Comparison of ENCODE assay signal across 29 cellular contexts in genomic region chr22:39421691-39422090, GRCh38. TPM values are rescaled to one million over a fixed set of nuclear protein-coding genes. Genes with fewer than 3 reads are reported as not detected.
"Had no signal": no experiment of that assay in that cellular context is flagged by ENCODE, and none has a peak within 500 bp of the region (broad histone marks: within the 10 kb centered on the region; RNA-seq: fewer than 3 reads in every experiment).

No MANE protein-coding gene starts in this region.

- H3K9me3 Mint-ChIP-seq: dendritic cell treated with granulocyte-macrophage colony-stimulating factor and Interleukin-4, amounts not matched to agents 40 ng/mL and 50 ng/mL, for 4 days; effector memory CD8-positive, alpha-beta T cell; immature natural killer cell; memory B cell; mesothelial cell of epicardium; natural killer cell; neural progenitor cell; stimulated activated naive B cell treated with anti-CD40 and anti-IgM and Interleukin-4, amounts not matched to agents 10 μg/mL and 1 μg/mL and 100 μg/mL, for 72 hours; stimulated activated naive CD8-positive, alpha-beta T cell treated with anti-CD3 and anti-CD28 coated beads, Interleukin-15, amount 100 ng/mL, for 72 hours had no signal

- ATAC-seq: effector memory CD8-positive, alpha-beta T cell; gastroesophageal sphincter; left cardiac atrium; lower lobe of right lung; natural killer cell; sciatic nerve; stimulated activated naive B cell treated with anti-CD40 and anti-IgM and Interleukin-4, amounts not matched to agents 10 μg/mL and 1 μg/mL and 100 μg/mL, for 72 hours; stimulated activated naive CD8-positive, alpha-beta T cell treated with anti-CD3 and anti-CD28 coated beads, Interleukin-15, amount 100 ng/mL, for 72 hours had no signal

- H3K9me3 ChIP-seq: esophagus squamous epithelium, gastroesophageal sphincter, left ventricle myocardium inferior, lower lobe of right lung, prostate gland, spleen, testis, tibial nerve had no signal

- FAIRE-seq: colon, keratinocyte had no signal

- H3K4me1 ChIP-seq: esophagus squamous epithelium, gastroesophageal sphincter, lower lobe of right lung, neural progenitor cell, parathyroid adenoma, prostate gland, spleen, testis, tibial nerve had no signal

- H3K36me3 Mint-ChIP-seq: natural killer cell had no signal

- H3K4me3 ChIP-seq: esophagus squamous epithelium, gastroesophageal sphincter, left ventricle myocardium inferior, lower lobe of right lung, neural progenitor cell, prostate gland, spleen, testis, tibial nerve had no signal

- H3K36me3 ChIP-seq: neural progenitor cell had no signal

- H3K27ac Mint-ChIP-seq: dendritic cell treated with granulocyte-macrophage colony-stimulating factor and Interleukin-4, amounts not matched to agents 40 ng/mL and 50 ng/mL, for 4 days; memory B cell; mesothelial cell of epicardium; natural killer cell; neural progenitor cell; stimulated activated naive B cell treated with anti-CD40 and anti-IgM and Interleukin-4, amounts not matched to agents 10 μg/mL and 1 μg/mL and 100 μg/mL, for 72 hours had no signal

- H3K27me3 Mint-ChIP-seq: dendritic cell treated with granulocyte-macrophage colony-stimulating factor and Interleukin-4, amounts not matched to agents 40 ng/mL and 50 ng/mL, for 4 days; effector memory CD8-positive, alpha-beta T cell; memory B cell; stimulated activated naive B cell treated with anti-CD40 and anti-IgM and Interleukin-4, amounts not matched to agents 10 μg/mL and 1 μg/mL and 100 μg/mL, for 72 hours; stimulated activated naive CD8-positive, alpha-beta T cell treated with anti-CD3 and anti-CD28 coated beads, Interleukin-15, amount 100 ng/mL, for 72 hours had no signal

- H3K27ac ChIP-seq: esophagus squamous epithelium, gastroesophageal sphincter, left ventricle myocardium inferior, lower lobe of right lung, neural progenitor cell, parathyroid adenoma, prostate gland, spleen, testis, tibial nerve had no signal

- H3K9ac ChIP-seq: neural progenitor cell, parathyroid adenoma had no signal

- DNase-seq: effector memory CD8-positive, alpha-beta T cell; esophagus squamous epithelium; foreskin fibroblast; glutamatergic neuron; immature natural killer cell; left cardiac atrium; left ventricle myocardium inferior; lower lobe of right lung; natural killer cell; occipital lobe; stimulated activated CD4-positive, alpha-beta T cell treated with anti-CD3 and anti-CD28 coated beads, Interleukin-15, amount 100 ng/mL, for 24 hours; stimulated activated CD4-positive, alpha-beta T cell treated with anti-CD3 and anti-CD28 coated beads, Interleukin-1b, Interleukin-23, amount 100 ng/mL, for 48 hours; stimulated activated CD4-positive, alpha-beta T cell treated with anti-CD3 and anti-CD28 coated beads, Interleukin-4, amount 100 ng/mL, for 24 hours; stimulated activated naive B cell treated with anti-CD40 and anti-IgM and Interleukin-4, amounts not matched to agents 10 μg/mL and 1 μg/mL and 100 μg/mL, for 72 hours; stimulated activated naive CD8-positive, alpha-beta T cell treated with anti-CD3 and anti-CD28 coated beads, Interleukin-15, amount 100 ng/mL, for 72 hours; testis had no signal

- H3K4me3 Mint-ChIP-seq: dendritic cell treated with granulocyte-macrophage colony-stimulating factor and Interleukin-4, amounts not matched to agents 40 ng/mL and 50 ng/mL, for 4 days; effector memory CD8-positive, alpha-beta T cell; immature natural killer cell; memory B cell; mesothelial cell of epicardium; natural killer cell; neural progenitor cell; stimulated activated naive B cell treated with anti-CD40 and anti-IgM and Interleukin-4, amounts not matched to agents 10 μg/mL and 1 μg/mL and 100 μg/mL, for 72 hours; stimulated activated naive CD8-positive, alpha-beta T cell treated with anti-CD3 and anti-CD28 coated beads, Interleukin-15, amount 100 ng/mL, for 72 hours had no signal

- H3K4me1 Mint-ChIP-seq: immature natural killer cell; mesothelial cell of epicardium; natural killer cell; neural progenitor cell; stimulated activated naive B cell treated with anti-CD40 and anti-IgM and Interleukin-4, amounts not matched to agents 10 μg/mL and 1 μg/mL and 100 μg/mL, for 72 hours; stimulated activated naive CD8-positive, alpha-beta T cell treated with anti-CD3 and anti-CD28 coated beads, Interleukin-15, amount 100 ng/mL, for 72 hours had no signal

RNA-seq across cellular contexts. Expression of gene MGAT3, which starts 35.1 kb away (rescaled TPM):
- total RNA-seq: myocyte had no signal
- polyA plus RNA-seq: immature natural killer cell, keratinocyte had no signal
